Comparison of ENCODE assay signal across 9 cellular contexts in genomic region chr12:51270847-51271518, GRCh38. TPM values are rescaled to one million over a fixed set of nuclear protein-coding genes. Genes with fewer than 3 reads are reported as not detected.
A peak's percentile ranks its signal among the peaks of the same experiment; 100 is the strongest.
DNase-seq lines count a peak whose midpoint lies in the region; ATAC-seq, FAIRE-seq and TF ChIP-seq lines count a peak whose summit lies in the region.
"Had no signal": no experiment of that assay in that cellular context is flagged by ENCODE, and none has a peak within 500 bp of the region (broad histone marks: within the 10 kb centered on the region; RNA-seq: fewer than 3 reads in every experiment).

No MANE protein-coding gene starts in this region.

- peak overlapping the region; percentile 99 for H3K4me2 ChIP-seq in keratinocyte (ENCODE audit: control insufficient read depth, extremely low read depth, insufficient read depth, low read depth, low read length)

- H3K27me3 ChIP-seq in HUES64 (ENCODE audit: insufficient read depth, low read length) (peaks cover 22% of the 10 kb centered on the region), ascending aorta (no peaks in the 10 kb centered on the region), keratinocyte (ENCODE audit: control insufficient read depth, extremely low read depth, insufficient read depth, low read length) (no peaks in the 10 kb centered on the region)

- peaks cover 35 to 51% (median 41%) of the 10 kb centered on the region in 3 donors for H3K27me3 Mint-ChIP-seq in CD14-positive monocyte (ENCODE audit: low read depth in 3 of 3)
- peaks cover 23% of the 10 kb centered on the region for H3K27me3 Mint-ChIP-seq in stimulated activated naive CD8-positive, alpha-beta T cell treated with anti-CD3 and anti-CD28 coated beads, Interleukin-15, amount 100 ng/mL, for 72 hours

- peak overlapping the region; percentile 78 for H2AFZ ChIP-seq in keratinocyte (ENCODE audit: control insufficient read depth, low read length)

- TF ChIP-seq CTCF in CD14-positive monocyte (IDR thresholded peaks at IDR 0.05) (no peak), ascending aorta (IDR thresholded peaks at IDR 0.05) (no peak), keratinocyte (optimal IDR thresholded peaks at IDR 0.05 in 1 of 3, IDR thresholded peaks at IDR 0.05 in 1 of 3, conservative IDR thresholded peaks at IDR 0.05 in 1 of 3; ENCODE audit: extremely low read depth in 1 of 3, insufficient read depth in 2 of 3, low read length in 3 of 3) (no peak)

- H3K36me3 ChIP-seq in HUES64 (ENCODE audit: insufficient read depth, low read length) = no peaks in the 10 kb centered on the region
- H3K36me3 ChIP-seq in ascending aorta = no peaks in the 10 kb centered on the region
- H3K36me3 ChIP-seq in keratinocyte (ENCODE audit: control insufficient read depth in 2 of 2, extremely low read depth in 1 of 2, insufficient read depth in 2 of 2, low read length in 2 of 2) = no peaks in the 10 kb centered on the region

- intact Hi-C loops in CD14-positive monocyte (cut with micrococcal nuclease) = no loop called here
- intact Hi-C loops in ascending aorta (cut with DNase I) = loop anchor here (2.0 kb wide), 1 partner anchor 52 kb away; the partner anchor contains the start of gene POU6F1

- peaks cover 0 to 8% (median 2%) of the 10 kb centered on the region in 7 donors for H3K9me3 Mint-ChIP-seq in CD14-positive monocyte
- no peaks in the 10 kb centered on the region for H3K9me3 Mint-ChIP-seq in stimulated activated naive CD8-positive, alpha-beta T cell treated with anti-CD3 and anti-CD28 coated beads, Interleukin-15, amount 100 ng/mL, for 72 hours

- H3K4me1 Mint-ChIP-seq in CD14-positive monocyte = peaks cover 18% of the 10 kb centered on the region
- H3K4me1 Mint-ChIP-seq in stimulated activated naive CD8-positive, alpha-beta T cell treated with anti-CD3 and anti-CD28 coated beads, Interleukin-15, amount 100 ng/mL, for 72 hours = peaks cover 24% of the 10 kb centered on the region

- peak; percentile 38 for ATAC-seq in stimulated activated naive CD8-positive, alpha-beta T cell treated with anti-CD3 and anti-CD28 coated beads, Interleukin-15, amount 100 ng/mL, for 72 hours
- no peak for ATAC-seq in HG03378 (IDR thresholded peaks at IDR 0.05; ENCODE audit: unreplicated experiment)
- no peak for ATAC-seq in GM18907 (IDR thresholded peaks at IDR 0.05; ENCODE audit: unreplicated experiment)

- no peaks in the 10 kb centered on the region for H4K20me1 ChIP-seq in keratinocyte (ENCODE audit: control insufficient read depth, extremely low read depth, insufficient read depth, low read length)

- DNase-seq in CD14-positive monocyte (ENCODE audit: low spot score) (no peak), ascending aorta (ENCODE audit: low spot score in 2 of 2) (no peak), keratinocyte (ENCODE audit: low read depth, low spot score) (peak; percentile 58)
- no peak for DNase-seq in stimulated activated naive CD8-positive, alpha-beta T cell treated with anti-CD3 and anti-CD28 coated beads, Interleukin-15, amount 100 ng/mL, for 72 hours
- no peak for DNase-seq in activated effector memory CD4-positive, alpha-beta T cell treated with Interleukin-2 at 50 U/mL for 16 hours

- H3K9ac ChIP-seq in HUES64 (ENCODE audit: low read depth, low read length) = peak overlapping the region; percentile 56; the same call in 1 of the 2 replicates
- peak overlapping the region; percentile 94 for H3K9ac ChIP-seq in keratinocyte (ENCODE audit: control insufficient read depth, extremely low read depth, insufficient read depth, low read length)

- H3K9me3 ChIP-seq in HUES64 (ENCODE audit: insufficient read depth, low read depth, low read length) (no peaks in the 10 kb centered on the region), ascending aorta (no peaks in the 10 kb centered on the region), keratinocyte (ENCODE audit: control insufficient read depth, low read depth, low read length) (no peaks in the 10 kb centered on the region)

- 55% methylated on average over 13 of the region's 13 CpGs for whole genome bisulfite sequencing in HUES64

- H3K36me3 Mint-ChIP-seq in CD14-positive monocyte = peaks cover 0 to 15% of the 10 kb centered on the region in 2 donors

- dilution Hi-C loops in keratinocyte (cut with MboI; ENCODE audit: extremely low pct_ligation_motif_present, low sequenced_read_pairs) = no loop called here

- no peaks in the 10 kb centered on the region for H3K9me1 ChIP-seq in keratinocyte (ENCODE audit: control insufficient read depth, extremely low read depth, insufficient read depth, low read length)

- peaks cover 14% of the 10 kb centered on the region for H3K79me2 ChIP-seq in keratinocyte (ENCODE audit: control insufficient read depth, insufficient read depth, low read length)

- H3K4me1 ChIP-seq in HUES64 (ENCODE audit: insufficient read depth, low read length) = no peaks in the 10 kb centered on the region
- H3K4me1 ChIP-seq in ascending aorta = peaks cover 3% of the 10 kb centered on the region in 2 donors
- peaks cover 22% of the 10 kb centered on the region for H3K4me1 ChIP-seq in keratinocyte (ENCODE audit: control insufficient read depth, extremely low read depth, insufficient read depth, low read length)

- peak overlapping the region in 2 of 7 donors; percentile 41 to 50 for H3K27ac Mint-ChIP-seq in CD14-positive monocyte
- H3K27ac Mint-ChIP-seq in stimulated activated naive CD8-positive, alpha-beta T cell treated with anti-CD3 and anti-CD28 coated beads, Interleukin-15, amount 100 ng/mL, for 72 hours = peak overlapping the region in 1 of 2 donors; percentile 78

- H3K4me3 ChIP-seq in HUES64 (ENCODE audit: low read length) (peak overlapping the region; percentile 66), ascending aorta (peak overlapping the region; percentile 97), keratinocyte (ENCODE audit: control insufficient read depth in 2 of 3, extremely low read depth in 1 of 3, insufficient read depth in 2 of 3, low read depth in 1 of 3, low read length in 3 of 3) (peak overlapping the region; percentile 62 to 90 (median 89))

- peak; percentile 82 for FAIRE-seq in keratinocyte (lab: Jason Lieb, UNC)

- H3K27ac ChIP-seq in HUES64 (ENCODE audit: low read depth, low read length) = no peak overlapping the region
- H3K27ac ChIP-seq in ascending aorta = peak overlapping the region; percentile 28 to 38
- peak overlapping the region; percentile 94 for H3K27ac ChIP-seq in keratinocyte (ENCODE audit: control insufficient read depth, insufficient read depth, low read length)

- peak overlapping the region; percentile 95 to 98 for H3K4me3 Mint-ChIP-seq in CD14-positive monocyte
- peak overlapping the region; percentile 86 to 91 for H3K4me3 Mint-ChIP-seq in stimulated activated naive CD8-positive, alpha-beta T cell treated with anti-CD3 and anti-CD28 coated beads, Interleukin-15, amount 100 ng/mL, for 72 hours

RNA-seq across cellular contexts. Expression of gene SMAGP, which starts 0.8 kb away (rescaled TPM):
- polyA plus RNA-seq in CD14-positive monocyte (1 to 10 TPM; 3.0 to 6.6 TPM), keratinocyte (42.9 to 63.3 TPM (median 52.1 TPM) in 3 replicates)
- polyA plus RNA-seq in HUES64 (2013, experiment 1 of 2) = 4.9 TPM
- polyA plus RNA-seq in HUES64 (2013, experiment 2 of 2) = 4.7 TPM
- 27.4 TPM for total RNA-seq in ascending aorta
- polyA plus RNA-seq in keratinocyte (2011; ENCODE audit: low read depth) = 19.0 TPM
- polyA plus RNA-seq in keratinocyte (2011; cell fraction: cytosol; rRNA removed) = 62.2 and 69.4 TPM in 2 replicates
- polyA plus RNA-seq in keratinocyte (2011; cell fraction: nucleus; rRNA removed) = 47.6 and 53.1 TPM in 2 replicates
- polyA plus RNA-seq in keratinocyte (2012; ENCODE audit: low replicate concordance) = 36.6 and 45.5 TPM in 2 replicates
- polyA minus RNA-seq in keratinocyte = 29.1 to 66.6 TPM (median 34.8 TPM) in 3 replicates
- 26.3 TPM for polyA minus RNA-seq in keratinocyte (2011; cell fraction: cytosol; rRNA and poly(A)+ RNA removed)
- polyA minus RNA-seq in keratinocyte (2011; cell fraction: nucleus; rRNA and poly(A)+ RNA removed) = 7.5 and 15.5 TPM in 2 replicates

RNA-seq across cellular contexts. Expression of gene DAZAP2, which starts 32.4 kb away (rescaled TPM):
- polyA plus RNA-seq in CD14-positive monocyte (1,000 to 10,000 TPM; 1,697 to 2,004 TPM), keratinocyte (199 to 239 TPM (median 232 TPM) in 3 replicates)
- polyA plus RNA-seq in HUES64 (2013, experiment 1 of 2) = 32.1 TPM
- polyA plus RNA-seq in HUES64 (2013, experiment 2 of 2) = 51.8 TPM
- total RNA-seq in ascending aorta = 212 TPM
- 46.6 TPM for polyA plus RNA-seq in keratinocyte (2011; ENCODE audit: low read depth)
- 200 TPM in 2 replicates for polyA plus RNA-seq in keratinocyte (2011; cell fraction: cytosol; rRNA removed)
- 123 and 139 TPM in 2 replicates for polyA plus RNA-seq in keratinocyte (2011; cell fraction: nucleus; rRNA removed)
- 142 and 183 TPM in 2 replicates for polyA plus RNA-seq in keratinocyte (2012; ENCODE audit: low replicate concordance)
- 220 to 398 TPM (median 296 TPM) in 3 replicates for polyA minus RNA-seq in keratinocyte
- 102 TPM for polyA minus RNA-seq in keratinocyte (2011; cell fraction: cytosol; rRNA and poly(A)+ RNA removed)
- 40.1 and 49.1 TPM in 2 replicates for polyA minus RNA-seq in keratinocyte (2011; cell fraction: nucleus; rRNA and poly(A)+ RNA removed)

RNA-seq across cellular contexts. Expression of gene BIN2, which starts 53.0 kb away (rescaled TPM):
- polyA plus RNA-seq in CD14-positive monocyte (100 to 1,000 TPM; 120 to 196 TPM), keratinocyte (0.04 TPM in 1 of 3 replicates, not detected in the others)
- not detected for polyA plus RNA-seq in HUES64 (2013, experiment 1 of 2)
- polyA plus RNA-seq in HUES64 (2013, experiment 2 of 2) = not detected
- total RNA-seq in ascending aorta = 4.2 TPM
- polyA plus RNA-seq in keratinocyte (2011; ENCODE audit: low read depth) = not detected
- polyA plus RNA-seq in keratinocyte (2011; cell fraction: cytosol; rRNA removed) = not detected in 2 replicates
- 0.11 TPM in 1 of 2 replicates, not detected in the other for polyA plus RNA-seq in keratinocyte (2011; cell fraction: nucleus; rRNA removed)
- polyA plus RNA-seq in keratinocyte (2012; ENCODE audit: low replicate concordance) = not detected in 2 replicates
- polyA minus RNA-seq in keratinocyte = not detected in 3 replicates
- polyA minus RNA-seq in keratinocyte (2011; cell fraction: cytosol; rRNA and poly(A)+ RNA removed) = not detected
- not detected in 2 replicates for polyA minus RNA-seq in keratinocyte (2011; cell fraction: nucleus; rRNA and poly(A)+ RNA removed)
- total RNA-seq: SK-MEL-5 had no signal

RNA-seq across cellular contexts. Expression of gene POU6F1, which starts 53.1 kb away (rescaled TPM):
- under 1 TPM in 1 of 2 donors, not detected in 1; 0.65 TPM for polyA plus RNA-seq in CD14-positive monocyte
- polyA plus RNA-seq in HUES64 (2013, experiment 1 of 2) = 3.4 TPM
- 2.7 TPM for polyA plus RNA-seq in HUES64 (2013, experiment 2 of 2)
- 24.7 TPM for total RNA-seq in ascending aorta
- 0.29 to 0.45 TPM (median 0.42 TPM) in 3 replicates for polyA plus RNA-seq in keratinocyte
- 0.32 TPM for polyA plus RNA-seq in keratinocyte (2011; ENCODE audit: low read depth)
- polyA plus RNA-seq in keratinocyte (2011; cell fraction: cytosol; rRNA removed) = 0.23 and 0.55 TPM in 2 replicates
- polyA plus RNA-seq in keratinocyte (2011; cell fraction: nucleus; rRNA removed) = 1.6 and 1.9 TPM in 2 replicates
- 0.49 and 1.8 TPM in 2 replicates for polyA plus RNA-seq in keratinocyte (2012; ENCODE audit: low replicate concordance)
- polyA minus RNA-seq in keratinocyte = 0.13 to 0.98 TPM (median 0.16 TPM) in 3 replicates
- polyA minus RNA-seq in keratinocyte (2011; cell fraction: cytosol; rRNA and poly(A)+ RNA removed) = 3.1 TPM
- polyA minus RNA-seq in keratinocyte (2011; cell fraction: nucleus; rRNA and poly(A)+ RNA removed) = 0.95 and 1.7 TPM in 2 replicates

Comparison
In these comparisons a context has a peak if more than half of its experiments do, and no peak if none do; other contexts are left out.
1. RNA of gene BIN2, which starts 53.0 kb away (polyA plus RNA-seq): 120 to 196 TPM in CD14-positive monocyte; 0.04 to 0.11 TPM in keratinocyte; every median in the first group is over 100 times any median in the second.
2. Peak in every context shown above with its lines, with median percentiles within 50 percentile points of each other: H3K4me3 ChIP-seq.